Comparison of ENCODE assay signal across 22 cellular contexts in genomic region chr7:143914938-143915337, GRCh38. TPM values are rescaled to one million over a fixed set of nuclear protein-coding genes. Genes with fewer than 3 reads are reported as not detected.
DNase-seq lines count a peak whose midpoint lies in the region; ATAC-seq, FAIRE-seq and TF ChIP-seq lines count a peak whose summit lies in the region.
"Had no signal": no experiment of that assay in that cellular context is flagged by ENCODE, and none has a peak within 500 bp of the region (broad histone marks: within the 10 kb centered on the region; RNA-seq: fewer than 3 reads in every experiment).

No MANE protein-coding gene starts in this region.

- no TSS peak for BruUV-seq in HepG2 (replicated peaks; lab: Mats Ljungman, UMichigan)

- FAIRE-seq in HepG2 (lab: Jason Lieb, UNC) = no peak
- FAIRE-seq: A204.1 had no signal

- H4K20me1 ChIP-seq in HepG2 (ENCODE audit: insufficient read depth, low read length) = no peaks in the 10 kb centered on the region

- H3K36me3 ChIP-seq in HepG2 (replicated peaks in 1 of 2; ENCODE audit: control insufficient read depth in 1 of 2, insufficient read depth in 2 of 2, low read length in 2 of 2) (no peaks in the 10 kb centered on the region), right lobe of liver (no peaks in the 10 kb centered on the region)
- H3K36me3 ChIP-seq: MG63 had no signal

- in situ Hi-C loops in HepG2 (cut with HindIII; ENCODE audit: extremely low pct_ligation_motif_present, low pct_unique_long_range_greater_than_20kb) = loop anchor here (25.0 kb wide), 1 partner anchor 528 kb away; the partner anchor contains the start of gene ZYX

- POLR2A ChIA-PET in HepG2 (lab: Yijun Ruan, JAX) = interaction anchor here (0.7 to 1.5 kb wide), 2 partner anchors 13 to 32 kb away, joined by 3 to 17 read pairs; partner anchors contain the start of gene TCAF1

- H3K27me3 ChIP-seq in HepG2 (ENCODE audit: control insufficient read depth in 1 of 2, insufficient read depth in 2 of 2, low read length in 2 of 2) = no peaks in the 10 kb centered on the region
- H3K27me3 ChIP-seq in right lobe of liver = no peaks in the 10 kb centered on the region
- H3K27me3 ChIP-seq: MG63 had no signal

- H3K4me1 ChIP-seq in HepG2 (ENCODE audit: insufficient read depth, low read length) (peaks cover 46% of the 10 kb centered on the region), right lobe of liver (peaks cover 0 to 6% (median 0%) of the 10 kb centered on the region in 4 donors)

- peak; percentile 67 for ATAC-seq in HepG2
- ATAC-seq in right lobe of liver = no peak
- no peak for ATAC-seq in left cardiac atrium
- no peak for ATAC-seq in left colon

- TF ChIP-seq POLR2A in HepG2 (IDR thresholded peaks at IDR 0.05; ENCODE audit: insufficient read depth in 1 of 2, low read depth in 2 of 2, low read length in 2 of 2) (no peak), right lobe of liver (IDR thresholded peaks at IDR 0.05) (no peak)

- intact Hi-C loops in HepG2 (cut with micrococcal nuclease; ENCODE audit: unreplicated experiment) = no loop called here
- intact Hi-C loops in right lobe of liver (cut with DNase I) = no loop called here
- intact Hi-C loops in left cardiac atrium (cut with DNase I) = no loop called here
- intact Hi-C loops in left colon (cut with DNase I, micrococcal nuclease) = no loop called here

- CTCF ChIA-PET in HepG2 (lab: Yijun Ruan, JAX; ENCODE audit: low intra/inter-chr PET ratio, low total read pairs) = no interaction called here

- TF ChIP-seq CTCF in HepG2 (CRISPR knock-in tag; IDR thresholded peaks at IDR 0.05) (no peak), right lobe of liver (IDR thresholded peaks at IDR 0.05) (no peak), epithelial cell of esophagus (IDR thresholded peaks at IDR 0.05; ENCODE audit: insufficient read depth, low read depth, low read length, missing control alignments) (peak; percentile 21)

- WGBS in HepG2 (ENCODE audit: low lambda C conversion rate) = 85% methylated on average over 4 of the region's 4 CpGs
- WGBS in right lobe of liver (ENCODE audit: insufficient coverage, low coverage, low lambda C conversion rate, missing lambda C conversion rate) = 64% methylated on average over 4 of the region's 4 CpGs

- H3K9ac ChIP-seq in HepG2 (ENCODE audit: insufficient read depth, low read depth, low read length) = no peak overlapping the region

- TF ChIP-seq EP300 in HepG2 (IDR thresholded peaks at IDR 0.05; ENCODE audit: low read depth in 2 of 2, low read length in 2 of 2) = no peak
- no peak for TF ChIP-seq EP300 in HepG2 (CRISPR knock-in tag; IDR thresholded peaks at IDR 0.05; ENCODE audit: borderline replicate concordance)

- no peaks in the 10 kb centered on the region for H3K79me2 ChIP-seq in HepG2 (ENCODE audit: insufficient read depth, low read length)

- H3K4me2 ChIP-seq in HepG2 (ENCODE audit: low read depth, low read length) = no peak overlapping the region

- H3K4me3 ChIP-seq in HepG2 (replicated peaks in 1 of 3; ENCODE audit: insufficient read depth in 1 of 3, low read depth in 2 of 3, low read length in 3 of 3) (no peak overlapping the region), right lobe of liver (no peak overlapping the region), epithelial cell of esophagus (ENCODE audit: low read length) (no peak overlapping the region)
- H3K4me3 ChIP-seq: MG63 had no signal

- H3K27ac ChIP-seq in HepG2 (ENCODE audit: extremely low read length, insufficient read depth, low read length) (no peak overlapping the region), right lobe of liver (no peak overlapping the region)
- H3K27ac ChIP-seq: HL-60 had no signal

- DNase-seq in HepG2 (ENCODE audit: low spot score) (no peak), right lobe of liver (no peak), RKO (ENCODE audit: low spot score) (peak; percentile 30), epithelial cell of esophagus (ENCODE audit: low read depth) (no peak), left cardiac atrium (no peak), left colon (no peak)
- DNase-seq in effector CD4-positive, alpha-beta T cell = no peak
- no peak for DNase-seq in activated effector memory CD4-positive, alpha-beta T cell treated with Interleukin-2 at 50 U/mL for 16 hours
- DNase-seq: CD4-positive, alpha-beta T cell; DND-41; GF-D8; GOT3; KG1; MG63; NCI-H1417; NCI-H2029; NCI-H510A; NCI-H82; SIG-M5 had no signal

- H3K9me3 ChIP-seq in HepG2 (ENCODE audit: low read length) (no peaks in the 10 kb centered on the region), right lobe of liver (no peaks in the 10 kb centered on the region)
- H3K9me3 ChIP-seq: MG63 had no signal

- TF ChIP-seq RAD21 in HepG2 (CRISPR knock-in tag; IDR thresholded peaks at IDR 0.05) = no peak

- H2AFZ ChIP-seq in HepG2 (ENCODE audit: low read length) = no peak overlapping the region

RNA-seq across cellular contexts. Expression of gene TCAF1, which starts 13.0 kb away (rescaled TPM):
- 101 and 124 TPM in 2 replicates for total RNA-seq in HepG2 (2016; rRNA removed; fragmentation: Illumina TruSeq; extraction: Trizol)
- total RNA-seq in HepG2 (2016; cell fraction: cytosol; rRNA removed; fragmentation: Illumina TruSeq; extraction: Trizol; ENCODE audit: low read depth) = 3.7 and 4.9 TPM in 2 replicates
- total RNA-seq in HepG2 (2016; cell fraction: insoluble cytoplasmic fraction; rRNA removed; fragmentation: Illumina TruSeq; extraction: Trizol) = 101 and 104 TPM in 2 replicates
- 19.6 and 22.3 TPM in 2 replicates for total RNA-seq in HepG2 (2016; cell fraction: membrane; rRNA removed; fragmentation: Illumina TruSeq; extraction: Trizol)
- 68.3 and 72.5 TPM in 2 replicates for total RNA-seq in HepG2 (2016; cell fraction: nucleus; rRNA removed; fragmentation: Illumina TruSeq; extraction: Trizol)
- polyA plus RNA-seq in HepG2 (2011; rRNA removed) = 36.2 and 40.0 TPM in 2 replicates
- polyA plus RNA-seq in HepG2 (2011; cell fraction: cytosol; rRNA removed) = 25.8 and 27.9 TPM in 2 replicates
- polyA plus RNA-seq in HepG2 (2011; cell fraction: nucleus; rRNA removed) = 28.0 and 33.8 TPM in 2 replicates
- 62.6 and 65.1 TPM in 2 replicates for polyA plus RNA-seq in HepG2 (2012)
- 1.7 and 2.1 TPM in 2 replicates for polyA plus RNA-seq in HepG2 (2016; cell fraction: cytosol; fragmentation: Illumina TruSeq; extraction: Trizol; ENCODE audit: low read depth)
- polyA plus RNA-seq in HepG2 (2016; cell fraction: insoluble cytoplasmic fraction; fragmentation: Illumina TruSeq; extraction: Trizol; ENCODE audit: low read depth) = 67.8 and 76.7 TPM in 2 replicates
- 4.5 and 5.8 TPM in 2 replicates for polyA plus RNA-seq in HepG2 (2016; cell fraction: membrane; fragmentation: Illumina TruSeq; extraction: Trizol; ENCODE audit: low read depth)
- 55.2 and 55.9 TPM in 2 replicates for polyA plus RNA-seq in HepG2 (2016; cell fraction: nucleus; fragmentation: Illumina TruSeq; extraction: Trizol; ENCODE audit: insufficient read depth, low read depth)
- 43.9 and 200 TPM in 2 replicates for polyA minus RNA-seq in HepG2 (2011; rRNA and poly(A)+ RNA removed; ENCODE audit: low replicate concordance)
- 52.7 and 61.0 TPM in 2 replicates for polyA minus RNA-seq in HepG2 (2011; cell fraction: cytosol; rRNA and poly(A)+ RNA removed)
- 51.2 and 68.0 TPM in 2 replicates for polyA minus RNA-seq in HepG2 (2011; cell fraction: nucleus; rRNA and poly(A)+ RNA removed)
- total RNA-seq in right lobe of liver = 10 to 100 TPM; 31.6 to 52.9 (median 45.8) TPM
- 10 to 100 TPM; 24.0 to 26.9 TPM for total RNA-seq in left cardiac atrium
- 10 to 100 TPM; 33.4 to 44.4 TPM for total RNA-seq in left colon

RNA-seq across cellular contexts. Expression of gene OR2F2, which starts 20.1 kb away (rescaled TPM):
- 0.13 TPM in 1 of 2 replicates, not detected in the other for total RNA-seq in HepG2 (2016; rRNA removed; fragmentation: Illumina TruSeq; extraction: Trizol)
- total RNA-seq in HepG2 (2016; cell fraction: cytosol; rRNA removed; fragmentation: Illumina TruSeq; extraction: Trizol; ENCODE audit: low read depth) = not detected in 2 replicates
- total RNA-seq in HepG2 (2016; cell fraction: insoluble cytoplasmic fraction; rRNA removed; fragmentation: Illumina TruSeq; extraction: Trizol) = 0.13 TPM in 1 of 2 replicates, not detected in the other
- not detected in 2 replicates for total RNA-seq in HepG2 (2016; cell fraction: membrane; rRNA removed; fragmentation: Illumina TruSeq; extraction: Trizol)
- 0.34 and 0.37 TPM in 2 replicates for total RNA-seq in HepG2 (2016; cell fraction: nucleus; rRNA removed; fragmentation: Illumina TruSeq; extraction: Trizol)
- not detected in 2 replicates for polyA plus RNA-seq in HepG2 (2011; rRNA removed)
- not detected in 2 replicates for polyA plus RNA-seq in HepG2 (2011; cell fraction: cytosol; rRNA removed)
- polyA plus RNA-seq in HepG2 (2011; cell fraction: nucleus; rRNA removed) = 0.36 and 0.59 TPM in 2 replicates
- polyA plus RNA-seq in HepG2 (2012) = not detected in 2 replicates
- polyA plus RNA-seq in HepG2 (2016; cell fraction: cytosol; fragmentation: Illumina TruSeq; extraction: Trizol; ENCODE audit: low read depth) = not detected in 2 replicates
- polyA plus RNA-seq in HepG2 (2016; cell fraction: insoluble cytoplasmic fraction; fragmentation: Illumina TruSeq; extraction: Trizol; ENCODE audit: low read depth) = not detected in 2 replicates
- polyA plus RNA-seq in HepG2 (2016; cell fraction: membrane; fragmentation: Illumina TruSeq; extraction: Trizol; ENCODE audit: low read depth) = not detected in 2 replicates
- not detected in 2 replicates for polyA plus RNA-seq in HepG2 (2016; cell fraction: nucleus; fragmentation: Illumina TruSeq; extraction: Trizol; ENCODE audit: insufficient read depth, low read depth)
- 4.9 TPM in 1 of 2 replicates, not detected in the other for polyA minus RNA-seq in HepG2 (2011; rRNA and poly(A)+ RNA removed; ENCODE audit: low replicate concordance)
- polyA minus RNA-seq in HepG2 (2011; cell fraction: cytosol; rRNA and poly(A)+ RNA removed) = not detected in 2 replicates
- 2.2 TPM in 2 replicates for polyA minus RNA-seq in HepG2 (2011; cell fraction: nucleus; rRNA and poly(A)+ RNA removed)
- total RNA-seq in right lobe of liver = not detected
- not detected for total RNA-seq in left cardiac atrium
- not detected for total RNA-seq in left colon
- total RNA-seq: CD4-positive, alpha-beta T cell; RPMI7951 had no signal

RNA-seq across cellular contexts. Expression of gene OR2F1, which starts 39.7 kb away (rescaled TPM):
- 0.90 and 1.5 TPM in 2 replicates for total RNA-seq in HepG2 (2016; rRNA removed; fragmentation: Illumina TruSeq; extraction: Trizol)
- total RNA-seq in HepG2 (2016; cell fraction: cytosol; rRNA removed; fragmentation: Illumina TruSeq; extraction: Trizol; ENCODE audit: low read depth) = 0.40 and 0.88 TPM in 2 replicates
- 1.4 TPM in 2 replicates for total RNA-seq in HepG2 (2016; cell fraction: insoluble cytoplasmic fraction; rRNA removed; fragmentation: Illumina TruSeq; extraction: Trizol)
- 0.65 and 0.79 TPM in 2 replicates for total RNA-seq in HepG2 (2016; cell fraction: membrane; rRNA removed; fragmentation: Illumina TruSeq; extraction: Trizol)
- total RNA-seq in HepG2 (2016; cell fraction: nucleus; rRNA removed; fragmentation: Illumina TruSeq; extraction: Trizol) = 3.2 and 3.8 TPM in 2 replicates
- 0.35 and 0.36 TPM in 2 replicates for polyA plus RNA-seq in HepG2 (2011; rRNA removed)
- 0.16 and 0.51 TPM in 2 replicates for polyA plus RNA-seq in HepG2 (2011; cell fraction: cytosol; rRNA removed)
- 0.45 and 0.62 TPM in 2 replicates for polyA plus RNA-seq in HepG2 (2011; cell fraction: nucleus; rRNA removed)
- polyA plus RNA-seq in HepG2 (2012) = 2.4 TPM in 1 of 2 replicates, not detected in the other
- 0.49 and 0.78 TPM in 2 replicates for polyA plus RNA-seq in HepG2 (2016; cell fraction: cytosol; fragmentation: Illumina TruSeq; extraction: Trizol; ENCODE audit: low read depth)
- polyA plus RNA-seq in HepG2 (2016; cell fraction: insoluble cytoplasmic fraction; fragmentation: Illumina TruSeq; extraction: Trizol; ENCODE audit: low read depth) = 0.47 and 0.98 TPM in 2 replicates
- 0.63 and 1.0 TPM in 2 replicates for polyA plus RNA-seq in HepG2 (2016; cell fraction: membrane; fragmentation: Illumina TruSeq; extraction: Trizol; ENCODE audit: low read depth)
- 1.4 and 2.3 TPM in 2 replicates for polyA plus RNA-seq in HepG2 (2016; cell fraction: nucleus; fragmentation: Illumina TruSeq; extraction: Trizol; ENCODE audit: insufficient read depth, low read depth)
- polyA minus RNA-seq in HepG2 (2011; rRNA and poly(A)+ RNA removed; ENCODE audit: low replicate concordance) = 4.0 TPM in 1 of 2 replicates, not detected in the other
- not detected in 2 replicates for polyA minus RNA-seq in HepG2 (2011; cell fraction: cytosol; rRNA and poly(A)+ RNA removed)
- 4.9 and 7.5 TPM in 2 replicates for polyA minus RNA-seq in HepG2 (2011; cell fraction: nucleus; rRNA and poly(A)+ RNA removed)
- not detected for total RNA-seq in right lobe of liver
- not detected for total RNA-seq in left cardiac atrium
- not detected for total RNA-seq in left colon
- total RNA-seq: CD4-positive, alpha-beta T cell; RPMI7951 had no signal
